In the genomic region with DNA sequence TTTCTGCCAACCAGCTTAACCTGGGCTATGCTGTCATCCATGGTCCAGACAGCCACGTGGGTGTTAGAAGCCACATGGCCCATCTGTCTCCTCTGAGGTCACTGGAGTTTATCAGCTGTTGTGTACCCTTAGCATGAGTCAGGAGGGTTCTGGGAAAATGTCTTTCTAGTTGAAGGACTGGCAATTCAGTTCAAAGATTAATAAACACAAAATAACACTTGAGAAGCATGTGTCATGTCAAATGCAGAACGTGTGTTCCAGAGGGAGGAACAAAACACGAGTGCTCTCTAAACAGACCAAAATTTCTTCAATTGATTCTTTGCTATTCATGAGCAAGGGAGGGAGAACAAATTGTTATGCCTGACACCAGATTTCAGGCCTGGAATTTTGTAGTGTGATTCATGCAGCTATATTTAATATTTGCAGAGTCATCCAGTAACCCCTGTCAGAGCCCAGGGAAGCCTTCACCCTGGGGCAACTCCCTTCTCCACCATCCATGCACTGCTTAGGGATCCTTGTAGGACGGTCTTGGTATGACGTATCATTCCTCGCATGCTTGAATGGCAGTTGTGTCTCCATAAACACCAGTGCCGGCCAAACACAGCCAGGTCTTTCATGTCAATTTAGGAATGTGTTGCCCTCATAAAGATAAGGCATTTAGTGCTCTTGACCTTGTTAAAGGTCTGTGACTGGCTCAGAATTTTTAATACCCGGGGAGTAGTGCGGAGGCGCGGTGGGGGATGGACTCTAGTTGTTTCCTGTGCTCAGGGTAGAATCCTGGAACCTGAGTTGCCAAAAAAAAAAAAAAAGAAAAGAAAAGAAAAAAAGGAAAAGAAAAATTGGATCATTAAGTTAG, we compare ENCODE assay signal across 1 cellular context.
A peak's percentile ranks its signal among the peaks of the same experiment; 100 is the strongest.
TF ChIP-seq lines count a peak whose summit lies in the region.

No MANE protein-coding gene starts in this region.

TF ChIP-seq in K562, 482 proteins besides CTCF, POLR2A, EP300 and RAD21 (continued from another document and continues in another):
- TF ChIP-seq, protein P1, sequence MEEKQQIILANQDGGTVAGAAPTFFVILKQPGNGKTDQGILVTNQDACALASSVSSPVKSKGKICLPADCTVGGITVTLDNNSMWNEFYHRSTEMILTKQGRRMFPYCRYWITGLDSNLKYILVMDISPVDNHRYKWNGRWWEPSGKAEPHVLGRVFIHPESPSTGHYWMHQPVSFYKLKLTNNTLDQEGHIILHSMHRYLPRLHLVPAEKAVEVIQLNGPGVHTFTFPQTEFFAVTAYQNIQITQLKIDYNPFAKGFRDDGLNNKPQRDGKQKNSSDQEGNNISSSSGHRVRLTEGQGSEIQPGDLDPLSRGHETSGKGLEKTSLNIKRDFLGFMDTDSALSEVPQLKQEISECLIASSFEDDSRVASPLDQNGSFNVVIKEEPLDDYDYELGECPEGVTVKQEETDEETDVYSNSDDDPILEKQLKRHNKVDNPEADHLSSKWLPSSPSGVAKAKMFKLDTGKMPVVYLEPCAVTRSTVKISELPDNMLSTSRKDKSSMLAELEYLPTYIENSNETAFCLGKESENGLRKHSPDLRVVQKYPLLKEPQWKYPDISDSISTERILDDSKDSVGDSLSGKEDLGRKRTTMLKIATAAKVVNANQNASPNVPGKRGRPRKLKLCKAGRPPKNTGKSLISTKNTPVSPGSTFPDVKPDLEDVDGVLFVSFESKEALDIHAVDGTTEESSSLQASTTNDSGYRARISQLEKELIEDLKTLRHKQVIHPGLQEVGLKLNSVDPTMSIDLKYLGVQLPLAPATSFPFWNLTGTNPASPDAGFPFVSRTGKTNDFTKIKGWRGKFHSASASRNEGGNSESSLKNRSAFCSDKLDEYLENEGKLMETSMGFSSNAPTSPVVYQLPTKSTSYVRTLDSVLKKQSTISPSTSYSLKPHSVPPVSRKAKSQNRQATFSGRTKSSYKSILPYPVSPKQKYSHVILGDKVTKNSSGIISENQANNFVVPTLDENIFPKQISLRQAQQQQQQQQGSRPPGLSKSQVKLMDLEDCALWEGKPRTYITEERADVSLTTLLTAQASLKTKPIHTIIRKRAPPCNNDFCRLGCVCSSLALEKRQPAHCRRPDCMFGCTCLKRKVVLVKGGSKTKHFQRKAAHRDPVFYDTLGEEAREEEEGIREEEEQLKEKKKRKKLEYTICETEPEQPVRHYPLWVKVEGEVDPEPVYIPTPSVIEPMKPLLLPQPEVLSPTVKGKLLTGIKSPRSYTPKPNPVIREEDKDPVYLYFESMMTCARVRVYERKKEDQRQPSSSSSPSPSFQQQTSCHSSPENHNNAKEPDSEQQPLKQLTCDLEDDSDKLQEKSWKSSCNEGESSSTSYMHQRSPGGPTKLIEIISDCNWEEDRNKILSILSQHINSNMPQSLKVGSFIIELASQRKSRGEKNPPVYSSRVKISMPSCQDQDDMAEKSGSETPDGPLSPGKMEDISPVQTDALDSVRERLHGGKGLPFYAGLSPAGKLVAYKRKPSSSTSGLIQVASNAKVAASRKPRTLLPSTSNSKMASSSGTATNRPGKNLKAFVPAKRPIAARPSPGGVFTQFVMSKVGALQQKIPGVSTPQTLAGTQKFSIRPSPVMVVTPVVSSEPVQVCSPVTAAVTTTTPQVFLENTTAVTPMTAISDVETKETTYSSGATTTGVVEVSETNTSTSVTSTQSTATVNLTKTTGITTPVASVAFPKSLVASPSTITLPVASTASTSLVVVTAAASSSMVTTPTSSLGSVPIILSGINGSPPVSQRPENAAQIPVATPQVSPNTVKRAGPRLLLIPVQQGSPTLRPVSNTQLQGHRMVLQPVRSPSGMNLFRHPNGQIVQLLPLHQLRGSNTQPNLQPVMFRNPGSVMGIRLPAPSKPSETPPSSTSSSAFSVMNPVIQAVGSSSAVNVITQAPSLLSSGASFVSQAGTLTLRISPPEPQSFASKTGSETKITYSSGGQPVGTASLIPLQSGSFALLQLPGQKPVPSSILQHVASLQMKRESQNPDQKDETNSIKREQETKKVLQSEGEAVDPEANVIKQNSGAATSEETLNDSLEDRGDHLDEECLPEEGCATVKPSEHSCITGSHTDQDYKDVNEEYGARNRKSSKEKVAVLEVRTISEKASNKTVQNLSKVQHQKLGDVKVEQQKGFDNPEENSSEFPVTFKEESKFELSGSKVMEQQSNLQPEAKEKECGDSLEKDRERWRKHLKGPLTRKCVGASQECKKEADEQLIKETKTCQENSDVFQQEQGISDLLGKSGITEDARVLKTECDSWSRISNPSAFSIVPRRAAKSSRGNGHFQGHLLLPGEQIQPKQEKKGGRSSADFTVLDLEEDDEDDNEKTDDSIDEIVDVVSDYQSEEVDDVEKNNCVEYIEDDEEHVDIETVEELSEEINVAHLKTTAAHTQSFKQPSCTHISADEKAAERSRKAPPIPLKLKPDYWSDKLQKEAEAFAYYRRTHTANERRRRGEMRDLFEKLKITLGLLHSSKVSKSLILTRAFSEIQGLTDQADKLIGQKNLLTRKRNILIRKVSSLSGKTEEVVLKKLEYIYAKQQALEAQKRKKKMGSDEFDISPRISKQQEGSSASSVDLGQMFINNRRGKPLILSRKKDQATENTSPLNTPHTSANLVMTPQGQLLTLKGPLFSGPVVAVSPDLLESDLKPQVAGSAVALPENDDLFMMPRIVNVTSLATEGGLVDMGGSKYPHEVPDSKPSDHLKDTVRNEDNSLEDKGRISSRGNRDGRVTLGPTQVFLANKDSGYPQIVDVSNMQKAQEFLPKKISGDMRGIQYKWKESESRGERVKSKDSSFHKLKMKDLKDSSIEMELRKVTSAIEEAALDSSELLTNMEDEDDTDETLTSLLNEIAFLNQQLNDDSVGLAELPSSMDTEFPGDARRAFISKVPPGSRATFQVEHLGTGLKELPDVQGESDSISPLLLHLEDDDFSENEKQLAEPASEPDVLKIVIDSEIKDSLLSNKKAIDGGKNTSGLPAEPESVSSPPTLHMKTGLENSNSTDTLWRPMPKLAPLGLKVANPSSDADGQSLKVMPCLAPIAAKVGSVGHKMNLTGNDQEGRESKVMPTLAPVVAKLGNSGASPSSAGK (IDR thresholded peaks at IDR 0.05): peak; percentile 94
- TF ChIP-seq, protein P2, sequence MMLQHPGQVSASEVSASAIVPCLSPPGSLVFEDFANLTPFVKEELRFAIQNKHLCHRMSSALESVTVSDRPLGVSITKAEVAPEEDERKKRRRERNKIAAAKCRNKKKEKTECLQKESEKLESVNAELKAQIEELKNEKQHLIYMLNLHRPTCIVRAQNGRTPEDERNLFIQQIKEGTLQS (IDR thresholded peaks at IDR 0.05): peak; percentile 92
- TF ChIP-seq, protein P2 (CRISPR knock-in tag; conservative IDR thresholded peaks at IDR 0.05): peak; percentile 69; the same call in 1 of the 2 replicates
- TF ChIP-seq, protein P3, sequence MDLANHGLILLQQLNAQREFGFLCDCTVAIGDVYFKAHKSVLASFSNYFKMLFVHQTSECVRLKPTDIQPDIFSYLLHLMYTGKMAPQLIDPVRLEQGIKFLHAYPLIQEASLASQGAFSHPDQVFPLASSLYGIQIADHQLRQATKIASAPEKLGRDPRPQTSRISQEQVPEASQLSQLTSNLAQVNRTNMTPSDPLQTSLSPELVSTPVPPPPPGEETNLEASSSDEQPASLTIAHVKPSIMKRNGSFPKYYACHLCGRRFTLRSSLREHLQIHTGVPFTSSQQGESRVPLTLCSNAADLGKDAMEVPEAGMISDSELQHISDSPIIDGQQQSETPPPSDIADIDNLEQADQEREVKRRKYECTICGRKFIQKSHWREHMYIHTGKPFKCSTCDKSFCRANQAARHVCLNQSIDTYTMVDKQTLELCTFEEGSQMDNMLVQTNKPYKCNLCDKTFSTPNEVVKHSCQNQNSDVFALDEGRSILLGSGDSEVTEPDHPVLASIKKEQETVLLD (IDR thresholded peaks at IDR 0.05): peak; percentile 39; the same call in 1 of the 2 replicates
- TF ChIP-seq ZNF175 (CRISPR knock-in tag; IDR thresholded peaks at IDR 0.05; ENCODE audit: low read depth) (peak; percentile 92), EHMT2 (IDR thresholded peaks at IDR 0.05) (peak; percentile 80), NFE2 (IDR thresholded peaks at IDR 0.05; ENCODE audit: low read depth) (peak; percentile 96), ZNF217 (CRISPR knock-in tag; IDR thresholded peaks at IDR 0.05) (no peak), MAFK (IDR thresholded peaks at IDR 0.05; ENCODE audit: low read length) (peak; percentile 86), ARID1B (IDR thresholded peaks at IDR 0.05) (peak; percentile 74), HSF4 (CRISPR knock-in tag; IDR thresholded peaks at IDR 0.05; ENCODE audit: borderline replicate concordance) (peak; percentile 80), TEAD2 (tag; IDR thresholded peaks at IDR 0.05) (peak; percentile 53; the same call in 1 of the 2 replicates), MECOM (CRISPR knock-in tag; IDR thresholded peaks at IDR 0.05) (0 out of 2 replicates have a peak, but pooled peaks have one; percentile 54), RB1 (IDR thresholded peaks at IDR 0.05; ENCODE audit: low read depth) (0 out of 2 replicates have a peak, but pooled peaks have one; percentile 26), MYNN (IDR thresholded peaks at IDR 0.05) (peak; percentile 70), MYNN (CRISPR knock-in tag; IDR thresholded peaks at IDR 0.05) (no peak), MTA3 (IDR thresholded peaks at IDR 0.05; ENCODE audit: borderline replicate concordance) (peak; percentile 64), ARID2 (IDR thresholded peaks at IDR 0.05) (0 out of 2 replicates have a peak, but pooled peaks have one; percentile 27), ATF1 (CRISPR knock-in tag; IDR thresholded peaks at IDR 0.05) (no peak), ATF1 (tag; IDR thresholded peaks at IDR 0.05) (peak; percentile 88), SMAD4 (CRISPR knock-in tag; conservative IDR thresholded peaks at IDR 0.05) (peak; percentile 85), RCOR1 (IDR thresholded peaks at IDR 0.05; ENCODE audit: borderline replicate concordance in 1 of 2, low read depth in 2 of 2, low read length in 2 of 2) (peak; percentile 49 to 62; a peak in 3 of 4 replicates), RBM25 (IDR thresholded peaks at IDR 0.05; ENCODE audit: low read depth, low read length, severe bottlenecking) (no peak), SMARCE1 (IDR thresholded peaks at IDR 0.05) (peak; percentile 80), MCM7 (IDR thresholded peaks at IDR 0.05) (no peak), ZFX (CRISPR knock-in tag; IDR thresholded peaks at IDR 0.05) (peak; percentile 57; the same call in 1 of the 2 replicates), NCOA1 (IDR thresholded peaks at IDR 0.05; ENCODE audit: low read depth) (peak; percentile 25; the same call in 1 of the 2 replicates), EP400 (IDR thresholded peaks at IDR 0.05) (peak; percentile 65), MCM3 (IDR thresholded peaks at IDR 0.05) (no peak), ZNF507 (tag; conservative IDR thresholded peaks at IDR 0.05) (no peak), TARDBP (IDR thresholded peaks at IDR 0.05) (no peak), NFE2L1 (tag; IDR thresholded peaks at IDR 0.05; ENCODE audit: borderline replicate concordance, low read depth) (peak; percentile 84), NBN (IDR thresholded peaks at IDR 0.05; ENCODE audit: low read depth) (peak; percentile 28; the same call in 1 of the 2 replicates), MCM5 (IDR thresholded peaks at IDR 0.05; ENCODE audit: low read depth) (no peak), ESRRA (IDR thresholded peaks at IDR 0.05; ENCODE audit: borderline replicate concordance, low read depth) (peak; percentile 82), SPI1 (IDR thresholded peaks at IDR 0.05; ENCODE audit: borderline replicate concordance, low read depth, low read length) (no peak), PHF21A (IDR thresholded peaks at IDR 0.05; ENCODE audit: borderline replicate concordance, low read depth) (peak; percentile 20; the same call in 1 of the 2 replicates), TEAD1 (CRISPR knock-in tag; IDR thresholded peaks at IDR 0.05) (peak in 1 of 2 experiments; percentile 94; a peak in 3 of 4 replicates), PTTG1 (tag; IDR thresholded peaks at IDR 0.05; ENCODE audit: low read depth) (peak; percentile 69)
- TF ChIP-seq, protein P4, sequence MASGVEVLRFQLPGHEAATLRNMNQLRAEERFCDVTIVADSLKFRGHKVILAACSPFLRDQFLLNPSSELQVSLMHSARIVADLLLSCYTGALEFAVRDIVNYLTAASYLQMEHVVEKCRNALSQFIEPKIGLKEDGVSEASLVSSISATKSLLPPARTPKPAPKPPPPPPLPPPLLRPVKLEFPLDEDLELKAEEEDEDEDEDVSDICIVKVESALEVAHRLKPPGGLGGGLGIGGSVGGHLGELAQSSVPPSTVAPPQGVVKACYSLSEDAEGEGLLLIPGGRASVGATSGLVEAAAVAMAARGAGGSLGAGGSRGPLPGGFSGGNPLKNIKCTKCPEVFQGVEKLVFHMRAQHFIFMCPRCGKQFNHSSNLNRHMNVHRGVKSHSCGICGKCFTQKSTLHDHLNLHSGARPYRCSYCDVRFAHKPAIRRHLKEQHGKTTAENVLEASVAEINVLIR (CRISPR knock-in tag; IDR thresholded peaks at IDR 0.05): peak; percentile 44; the same call in 1 of the 2 replicates
- TF ChIP-seq, protein P5, sequence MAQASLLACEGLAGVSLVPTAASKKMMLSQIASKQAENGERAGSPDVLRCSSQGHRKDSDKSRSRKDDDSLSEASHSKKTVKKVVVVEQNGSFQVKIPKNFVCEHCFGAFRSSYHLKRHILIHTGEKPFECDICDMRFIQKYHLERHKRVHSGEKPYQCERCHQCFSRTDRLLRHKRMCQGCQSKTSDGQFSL (CRISPR knock-in tag; IDR thresholded peaks at IDR 0.05): no peak
- TF ChIP-seq, protein P5 (tag; IDR thresholded peaks at IDR 0.05): peak in 1 of 2 experiments; percentile 16; a peak in 1 of 4 replicates
- TF ChIP-seq, protein P6, sequence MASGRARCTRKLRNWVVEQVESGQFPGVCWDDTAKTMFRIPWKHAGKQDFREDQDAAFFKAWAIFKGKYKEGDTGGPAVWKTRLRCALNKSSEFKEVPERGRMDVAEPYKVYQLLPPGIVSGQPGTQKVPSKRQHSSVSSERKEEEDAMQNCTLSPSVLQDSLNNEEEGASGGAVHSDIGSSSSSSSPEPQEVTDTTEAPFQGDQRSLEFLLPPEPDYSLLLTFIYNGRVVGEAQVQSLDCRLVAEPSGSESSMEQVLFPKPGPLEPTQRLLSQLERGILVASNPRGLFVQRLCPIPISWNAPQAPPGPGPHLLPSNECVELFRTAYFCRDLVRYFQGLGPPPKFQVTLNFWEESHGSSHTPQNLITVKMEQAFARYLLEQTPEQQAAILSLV (tag; IDR thresholded peaks at IDR 0.05): no peak
- TF ChIP-seq, protein P7, sequence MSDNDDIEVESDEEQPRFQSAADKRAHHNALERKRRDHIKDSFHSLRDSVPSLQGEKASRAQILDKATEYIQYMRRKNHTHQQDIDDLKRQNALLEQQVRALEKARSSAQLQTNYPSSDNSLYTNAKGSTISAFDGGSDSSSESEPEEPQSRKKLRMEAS (CRISPR knock-in tag; IDR thresholded peaks at IDR 0.05): peak; percentile 82
